In genomic region chr4:85509882-85510631, GRCh38 we compare ENCODE assay signal across 20 cellular contexts. TPM values are rescaled to one million over a fixed set of nuclear protein-coding genes. Genes with fewer than 3 reads are reported as not detected.
"Had no signal": no experiment of that assay in that cellular context is flagged by ENCODE, and none has a peak within 500 bp of the region (broad histone marks: within the 10 kb centered on the region; RNA-seq: fewer than 3 reads in every experiment).

No MANE protein-coding gene starts in this region.

- H3K9me3 ChIP-seq: esophagus squamous epithelium, neutrophil, upper lobe of left lung had no signal

- H3K4me3 ChIP-seq: coronary artery, esophagus squamous epithelium, lung, skin epidermis had no signal

- H3K36me3 ChIP-seq: brain microvascular endothelial cell, esophagus squamous epithelium, neutrophil, upper lobe of left lung had no signal

- H3K4me1 ChIP-seq: parathyroid adenoma had no signal

- H3K27ac ChIP-seq: brain microvascular endothelial cell, coronary artery, esophagus squamous epithelium, neutrophil, parathyroid adenoma, skin epidermis, upper lobe of left lung had no signal

- ATAC-seq: activated CD4-positive, CD25-positive, alpha-beta regulatory T cell treated with anti-CD3 and anti-CD28 coated beads, Interleukin-2, amount 50 U/mL, for 24 hours; naive thymus-derived CD8-positive, alpha-beta T cell had no signal

- DNase-seq: activated CD4-positive, alpha-beta T cell treated with anti-CD3 and anti-CD28 coated beads, Interleukin-2, amount 50 U/mL, for 1 hour; activated naive CD8-positive, alpha-beta T cell treated with anti-CD3 and anti-CD28 coated beads, Interleukin-2, amount 10 ng/mL, durations not matched to agents 7 days and 5 days; anterior cingulate cortex; brain microvascular endothelial cell; effector CD8-positive, alpha-beta T cell; esophagus squamous epithelium; hypothalamus; kidney; naive thymus-derived CD8-positive, alpha-beta T cell; retina; stimulated activated CD4-positive, alpha-beta T cell treated with anti-CD3 and anti-CD28 coated beads, Interleukin-4, amount 100 ng/mL, for 24 hours; upper lobe of left lung had no signal

- H3K27me3 ChIP-seq: brain microvascular endothelial cell, esophagus squamous epithelium, neutrophil, upper lobe of left lung had no signal

RNA-seq across cellular contexts. Expression of gene ARHGAP24, which starts 35.1 kb away (rescaled TPM):
- total RNA-seq: activated CD8-positive, alpha-beta memory T cell treated with anti-CD3 and anti-CD28 coated beads for 36 hours; activated T-helper 1 cell treated with anti-CD3 and anti-CD28 coated beads, Interleukin-12 subunit alpha, Interleukin-12 subunit beta, Interleukin-2, Interleukin-4 antibody, amounts not matched to agents 30 ng/mL and 10 ng/mL and 1 ng/mL, durations not matched to agents 14 hours and 24 hours and 36 hours had no signal
- polyA plus RNA-seq: naive thymus-derived CD8-positive, alpha-beta T cell had no signal
